In genomic region chr16:78447164-78447563, GRCh38 we compare ENCODE assay signal across 8 cellular contexts.
"Had no signal": no experiment of that assay in that cellular context is flagged by ENCODE, and none has a peak within 500 bp of the region (broad histone marks: within the 10 kb centered on the region; RNA-seq: fewer than 3 reads in every experiment).

No MANE protein-coding gene starts in this region.

- H3K4me3 Mint-ChIP-seq: GM23338, HFFc6, IgD-negative memory B cell had no signal

- H3K4me1 Mint-ChIP-seq: IgD-negative memory B cell had no signal

- H3K27me3 Mint-ChIP-seq: IgD-negative memory B cell had no signal

- H3K4me2 ChIP-seq: GM23338 had no signal

- H3K4me3 ChIP-seq: GM23338, HAP-1 had no signal

- H3K9me3 ChIP-seq: HAP-1 had no signal

- H3K36me3 ChIP-seq: HAP-1 had no signal

- H3K27ac Mint-ChIP-seq: GM23338, HFFc6, IgD-negative memory B cell had no signal

- H3K4me1 ChIP-seq: HAP-1 had no signal

- DNase-seq: H7, HFFc6, KG1 had no signal

- H3K36me3 Mint-ChIP-seq: IgD-negative memory B cell had no signal

- H3K27ac ChIP-seq: HL-60 had no signal

- ATAC-seq: GM23338, HCT116 had no signal

- H2AFZ ChIP-seq: GM23338 had no signal

- H3K9me3 Mint-ChIP-seq: GM23338 had no signal
